Comparison of ENCODE assay signal across 2 cellular contexts in genomic region chr16:69133555-69133954, GRCh38.
TF ChIP-seq lines count a peak whose summit lies in the region.

No MANE protein-coding gene starts in this region.

TF ChIP-seq in A549, 52 proteins besides CTCF, POLR2A, EP300 and RAD21:
- TF ChIP-seq GATA3 (IDR thresholded peaks at IDR 0.05; ENCODE audit: borderline replicate concordance), result no peak

TF ChIP-seq in K562, 482 proteins besides CTCF, POLR2A, EP300 and RAD21:
- TF ChIP-seq ZNF316 (IDR thresholded peaks at IDR 0.05) (peak; percentile 53; the same call in 1 of the 2 replicates), RAD51 (IDR thresholded peaks at IDR 0.05; ENCODE audit: borderline replicate concordance, low read depth) (no peak), ARID1B (IDR thresholded peaks at IDR 0.05) (peak; percentile 26; the same call in 1 of the 2 replicates), RBFOX2 (IDR thresholded peaks at IDR 0.05; ENCODE audit: low read depth, low read length) (0 out of 2 replicates have a peak, but pooled peaks have one; percentile 2), ARID3B (CRISPR knock-in tag; IDR thresholded peaks at IDR 0.05; ENCODE audit: borderline replicate concordance) (no peak), SP1 (CRISPR knock-in tag; IDR thresholded peaks at IDR 0.05) (no peak), MAFG (tag; conservative IDR thresholded peaks at IDR 0.05) (0 out of 2 replicates have a peak, but pooled peaks have one; percentile 9), MGA (IDR thresholded peaks at IDR 0.05) (no peak), SMARCA4 (IDR thresholded peaks at IDR 0.05) (0 out of 2 replicates have a peak, but pooled peaks have one; percentile 13), C11orf30 (IDR thresholded peaks at IDR 0.05; ENCODE audit: low read depth) (peak; percentile 33; the same call in 1 of the 2 replicates)
